Comparison of ENCODE assay signal across 8 cellular contexts in the genomic region with DNA sequence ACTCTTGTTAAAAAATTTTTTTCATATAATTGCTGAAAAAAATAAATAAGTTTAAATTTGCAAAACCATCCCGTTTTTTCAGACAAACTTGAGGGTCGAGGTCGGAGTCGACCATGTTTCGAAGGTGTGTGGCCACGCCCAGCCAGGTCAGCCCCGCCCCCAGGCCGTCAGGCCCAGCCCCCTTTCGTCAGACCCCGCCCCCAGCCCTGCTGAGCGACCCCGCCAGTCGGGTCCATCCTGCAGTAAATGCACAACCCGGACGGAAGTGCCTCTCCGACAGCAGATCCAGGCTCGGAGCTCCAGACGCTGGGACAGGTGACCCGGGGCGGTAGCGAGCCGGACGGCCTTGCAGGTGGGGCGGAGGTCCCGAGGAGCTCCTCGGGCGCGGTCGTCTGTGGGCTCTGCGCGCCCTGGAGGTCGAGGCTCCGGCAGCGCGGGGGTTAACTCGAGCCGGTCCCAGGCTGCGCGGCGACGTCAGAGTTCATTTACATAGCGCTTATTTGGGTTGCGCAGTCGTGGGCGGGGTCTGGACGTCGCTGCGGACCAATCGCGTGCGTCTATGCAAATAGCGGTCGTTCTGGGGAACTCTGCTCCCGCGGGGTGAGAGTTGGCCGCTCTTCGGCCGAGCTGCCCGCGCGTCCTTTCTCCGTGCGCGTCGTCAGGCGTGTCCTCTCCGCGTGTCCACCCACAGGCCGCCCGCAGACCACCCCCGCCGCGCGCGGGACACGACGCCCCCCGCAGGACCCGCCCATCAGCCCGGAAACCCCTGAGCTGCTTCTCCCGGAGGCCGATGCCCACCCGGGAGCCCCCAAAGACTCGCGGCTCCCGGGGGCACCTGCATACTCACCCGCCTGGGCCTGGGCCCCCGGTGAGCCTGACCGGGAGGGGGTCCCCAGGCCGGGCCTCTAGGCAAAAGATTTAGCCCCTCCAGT. TPM values are rescaled to one million over a fixed set of nuclear protein-coding genes. Genes with fewer than 3 reads are reported as not detected.
DNase-seq lines count a peak whose midpoint lies in the region; ATAC-seq and TF ChIP-seq lines count a peak whose summit lies in the region.

A gene with protein sequence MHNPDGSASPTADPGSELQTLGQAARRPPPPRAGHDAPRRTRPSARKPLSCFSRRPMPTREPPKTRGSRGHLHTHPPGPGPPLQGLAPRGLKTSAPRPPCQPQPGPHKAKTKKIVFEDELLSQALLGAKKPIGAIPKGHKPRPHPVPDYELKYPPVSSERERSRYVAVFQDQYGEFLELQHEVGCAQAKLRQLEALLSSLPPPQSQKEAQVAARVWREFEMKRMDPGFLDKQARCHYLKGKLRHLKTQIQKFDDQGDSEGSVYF (plus strand): TSS at position 225 of the 932 bp plus-strand sequence. CDS start 22 bp downstream, at position 247.

- DNase-seq in ELR (ENCODE audit: low read depth) (peak; percentile 99), H7 (peak; percentile 98), M059J (ENCODE audit: low read depth) (peak; percentile 98), fibroblast of peridontal ligament (ENCODE audit: extremely low read depth) (peak; percentile 96), natural killer cell (peak; percentile 97)
- peak; percentile 96 for DNase-seq in activated T-helper 2 cell treated with anti-CD3 and anti-CD28 coated beads, Interferon-gamma antibody, Interleukin-2, Interleukin-4, amounts not matched to agents 10 μg/mL and 5 μg/mL and 100 μg/mL, durations not matched to agents 14 hours and 24 hours and 36 hours (ENCODE audit: low spot score)
- peak; percentile 94 to 100 (median 98) for DNase-seq in stimulated activated naive CD4-positive, alpha-beta T cell (lab: John Stamatoyannopoulos, UW)

- H3K27me3 Mint-ChIP-seq in activated T-helper 2 cell treated with anti-CD3 and anti-CD28 coated beads, Interferon-gamma antibody, Interleukin-2, Interleukin-4, amounts not matched to agents 10 μg/mL and 5 μg/mL and 100 μg/mL, durations not matched to agents 14 hours and 24 hours and 36 hours (ENCODE audit: low read depth): no peaks in the 10 kb centered on the region
- H3K27me3 Mint-ChIP-seq in natural killer cell (ENCODE audit: low read depth in 2 of 2): no peaks in the 10 kb centered on the region

- H3K36me3 ChIP-seq in H7 (replicated peaks; ENCODE audit: control insufficient read depth, insufficient read depth, low read length): peaks cover 4% of the 10 kb centered on the region

- peak within 1 kb of the TSS; percentile 83 for H3K4me3 ChIP-seq in H7 (ENCODE audit: insufficient read depth, low read depth, low read length)

- peak; percentile 97 for TF ChIP-seq POLR2A in Raji (IDR thresholded peaks at IDR 0.05; ENCODE audit: insufficient read depth, low read depth, low read length)

- H3K27ac Mint-ChIP-seq in activated T-helper 2 cell treated with anti-CD3 and anti-CD28 coated beads, Interferon-gamma antibody, Interleukin-2, Interleukin-4, amounts not matched to agents 10 μg/mL and 5 μg/mL and 100 μg/mL, durations not matched to agents 14 hours and 24 hours and 36 hours: peak within 1 kb of the TSS; percentile 98
- peak within 1 kb of the TSS; percentile 96 to 99 for H3K27ac Mint-ChIP-seq in natural killer cell

- intact Hi-C loops in activated T-helper 2 cell treated with anti-CD3 and anti-CD28 coated beads, Interferon-gamma antibody, Interleukin-2, Interleukin-4, amounts not matched to agents 10 μg/mL and 5 μg/mL and 100 μg/mL, durations not matched to agents 14 hours and 24 hours and 36 hours (cut with micrococcal nuclease): loop anchor here (1.0 to 5.0 kb wide), 3 partner anchors 9 to 81 kb away; partner anchors contain the start of genes DDA1, MRPL34 and USE1
- intact Hi-C loops in natural killer cell (cut with micrococcal nuclease): loop anchor here (1.0 to 5.0 kb wide), 4 partner anchors 11 to 151 kb away; partner anchors contain the start of genes BABAM1, HAUS8, MYO9B and USE1

- peaks cover 9% of the 10 kb centered on the region for H3K36me3 Mint-ChIP-seq in activated T-helper 2 cell treated with anti-CD3 and anti-CD28 coated beads, Interferon-gamma antibody, Interleukin-2, Interleukin-4, amounts not matched to agents 10 μg/mL and 5 μg/mL and 100 μg/mL, durations not matched to agents 14 hours and 24 hours and 36 hours (ENCODE audit: low read depth)
- no peaks in the 10 kb centered on the region for H3K36me3 Mint-ChIP-seq in natural killer cell

- no peaks in the 10 kb centered on the region for H3K27me3 ChIP-seq in H7 (ENCODE audit: control insufficient read depth, insufficient read depth, low read length)

- ATAC-seq in natural killer cell: peak; percentile 89 to 97 (median 89)

- H3K4me1 Mint-ChIP-seq in activated T-helper 2 cell treated with anti-CD3 and anti-CD28 coated beads, Interferon-gamma antibody, Interleukin-2, Interleukin-4, amounts not matched to agents 10 μg/mL and 5 μg/mL and 100 μg/mL, durations not matched to agents 14 hours and 24 hours and 36 hours (ENCODE audit: low read depth): peaks cover 5% of the 10 kb centered on the region
- H3K4me1 Mint-ChIP-seq in natural killer cell: peaks cover 8 to 11% of the 10 kb centered on the region in 2 donors

- H3K4me3 Mint-ChIP-seq in activated T-helper 2 cell treated with anti-CD3 and anti-CD28 coated beads, Interferon-gamma antibody, Interleukin-2, Interleukin-4, amounts not matched to agents 10 μg/mL and 5 μg/mL and 100 μg/mL, durations not matched to agents 14 hours and 24 hours and 36 hours (ENCODE audit: low read depth): peak within 1 kb of the TSS; percentile 90
- peak within 1 kb of the TSS; percentile 98 for H3K4me3 Mint-ChIP-seq in natural killer cell

- TF ChIP-seq CTCF in natural killer cell (IDR thresholded peaks at IDR 0.05): no peak

- H3K9me3 Mint-ChIP-seq in activated T-helper 2 cell treated with anti-CD3 and anti-CD28 coated beads, Interferon-gamma antibody, Interleukin-2, Interleukin-4, amounts not matched to agents 10 μg/mL and 5 μg/mL and 100 μg/mL, durations not matched to agents 14 hours and 24 hours and 36 hours: no peaks in the 10 kb centered on the region
- H3K9me3 Mint-ChIP-seq in natural killer cell: no peaks in the 10 kb centered on the region

RNA-seq across cellular contexts. Expression of the gene that starts here (rescaled TPM):
- total RNA-seq in H7 (2014; rRNA removed; shearing (Covaris generic)): 13.0 and 18.3 TPM in 2 replicates
- 7.9 and 9.7 TPM in 2 replicates for total RNA-seq in M059J (2014; rRNA removed; shearing (Covaris generic))
- total RNA-seq in activated T-helper 2 cell treated with anti-CD3 and anti-CD28 coated beads, Interferon-gamma antibody, Interleukin-2, Interleukin-4, amounts not matched to agents 10 μg/mL and 5 μg/mL and 100 μg/mL, durations not matched to agents 14 hours and 24 hours and 36 hours: 20.7 and 22.0 TPM in 2 replicates
- total RNA-seq in natural killer cell: 10 to 100 TPM; 28.1 to 39.1 (median 37.0) TPM

Comparison
In these comparisons a context has a peak if more than half of its experiments do, and no peak if none do; other contexts are left out.
1. Peak in every context shown above with its lines: DNase-seq, ATAC-seq and H3K4me3 ChIP-seq.